ENCODE assay signal across 2 cellular contexts in the genomic region with DNA sequence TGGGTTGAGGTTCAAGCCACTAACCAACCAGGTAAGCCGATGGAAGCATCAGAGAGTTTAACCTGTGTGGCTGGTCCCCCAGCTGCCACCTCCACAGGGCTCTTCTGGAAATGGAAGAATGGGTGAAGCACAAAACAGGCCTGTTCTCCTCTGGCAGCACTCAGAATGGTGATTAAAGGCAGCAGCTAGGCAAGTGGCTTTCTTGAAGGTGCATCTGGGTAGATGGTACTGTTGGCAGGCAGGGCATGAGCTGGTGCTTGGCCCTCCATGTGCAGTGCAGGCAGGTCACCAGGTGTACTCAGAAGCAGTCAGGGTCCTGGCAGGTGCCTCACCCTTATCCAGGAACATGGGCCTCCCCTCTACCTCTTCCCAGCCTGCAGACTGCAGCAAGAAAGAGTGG.
TF ChIP-seq lines count a peak whose summit lies in the region.

No MANE protein-coding gene starts in this region.

TF ChIP-seq in SK-N-SH treated with all-trans-retinoic acid at 6 μM for 48 hours, 23 proteins besides CTCF, POLR2A, EP300 and RAD21 (continued from another document):
- TF ChIP-seq PPARA (CRISPR knock-in tag; IDR thresholded peaks at IDR 0.05; ENCODE audit: borderline replicate concordance), result no peak
- TF ChIP-seq TOX (CRISPR knock-in tag; IDR thresholded peaks at IDR 0.05; ENCODE audit: borderline replicate concordance), result no peak
- TF ChIP-seq, protein P1, sequence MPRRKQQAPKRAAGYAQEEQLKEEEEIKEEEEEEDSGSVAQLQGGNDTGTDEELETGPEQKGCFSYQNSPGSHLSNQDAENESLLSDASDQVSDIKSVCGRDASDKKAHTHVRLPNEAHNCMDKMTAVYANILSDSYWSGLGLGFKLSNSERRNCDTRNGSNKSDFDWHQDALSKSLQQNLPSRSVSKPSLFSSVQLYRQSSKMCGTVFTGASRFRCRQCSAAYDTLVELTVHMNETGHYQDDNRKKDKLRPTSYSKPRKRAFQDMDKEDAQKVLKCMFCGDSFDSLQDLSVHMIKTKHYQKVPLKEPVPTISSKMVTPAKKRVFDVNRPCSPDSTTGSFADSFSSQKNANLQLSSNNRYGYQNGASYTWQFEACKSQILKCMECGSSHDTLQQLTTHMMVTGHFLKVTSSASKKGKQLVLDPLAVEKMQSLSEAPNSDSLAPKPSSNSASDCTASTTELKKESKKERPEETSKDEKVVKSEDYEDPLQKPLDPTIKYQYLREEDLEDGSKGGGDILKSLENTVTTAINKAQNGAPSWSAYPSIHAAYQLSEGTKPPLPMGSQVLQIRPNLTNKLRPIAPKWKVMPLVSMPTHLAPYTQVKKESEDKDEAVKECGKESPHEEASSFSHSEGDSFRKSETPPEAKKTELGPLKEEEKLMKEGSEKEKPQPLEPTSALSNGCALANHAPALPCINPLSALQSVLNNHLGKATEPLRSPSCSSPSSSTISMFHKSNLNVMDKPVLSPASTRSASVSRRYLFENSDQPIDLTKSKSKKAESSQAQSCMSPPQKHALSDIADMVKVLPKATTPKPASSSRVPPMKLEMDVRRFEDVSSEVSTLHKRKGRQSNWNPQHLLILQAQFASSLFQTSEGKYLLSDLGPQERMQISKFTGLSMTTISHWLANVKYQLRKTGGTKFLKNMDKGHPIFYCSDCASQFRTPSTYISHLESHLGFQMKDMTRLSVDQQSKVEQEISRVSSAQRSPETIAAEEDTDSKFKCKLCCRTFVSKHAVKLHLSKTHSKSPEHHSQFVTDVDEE (CRISPR knock-in tag; IDR thresholded peaks at IDR 0.05), result no peak
- TF ChIP-seq, protein P2, sequence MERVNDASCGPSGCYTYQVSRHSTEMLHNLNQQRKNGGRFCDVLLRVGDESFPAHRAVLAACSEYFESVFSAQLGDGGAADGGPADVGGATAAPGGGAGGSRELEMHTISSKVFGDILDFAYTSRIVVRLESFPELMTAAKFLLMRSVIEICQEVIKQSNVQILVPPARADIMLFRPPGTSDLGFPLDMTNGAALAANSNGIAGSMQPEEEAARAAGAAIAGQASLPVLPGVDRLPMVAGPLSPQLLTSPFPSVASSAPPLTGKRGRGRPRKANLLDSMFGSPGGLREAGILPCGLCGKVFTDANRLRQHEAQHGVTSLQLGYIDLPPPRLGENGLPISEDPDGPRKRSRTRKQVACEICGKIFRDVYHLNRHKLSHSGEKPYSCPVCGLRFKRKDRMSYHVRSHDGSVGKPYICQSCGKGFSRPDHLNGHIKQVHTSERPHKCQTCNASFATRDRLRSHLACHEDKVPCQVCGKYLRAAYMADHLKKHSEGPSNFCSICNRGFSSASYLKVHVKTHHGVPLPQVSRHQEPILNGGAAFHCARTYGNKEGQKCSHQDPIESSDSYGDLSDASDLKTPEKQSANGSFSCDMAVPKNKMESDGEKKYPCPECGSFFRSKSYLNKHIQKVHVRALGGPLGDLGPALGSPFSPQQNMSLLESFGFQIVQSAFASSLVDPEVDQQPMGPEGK (CRISPR knock-in tag; IDR thresholded peaks at IDR 0.05; ENCODE audit: borderline replicate concordance), result no peak
- TF ChIP-seq BACH2 (CRISPR knock-in tag; IDR thresholded peaks at IDR 0.05; ENCODE audit: borderline replicate concordance), result no peak

TF ChIP-seq in SK-N-SH, 30 proteins besides CTCF, POLR2A, EP300 and RAD21 (continued from another document):
- TF ChIP-seq FOXM1 (IDR thresholded peaks at IDR 0.05; ENCODE audit: low read depth) (no peak), MXI1 (IDR thresholded peaks at IDR 0.05; ENCODE audit: low read depth, low read length) (no peak), SIN3A (IDR thresholded peaks at IDR 0.05; ENCODE audit: borderline replicate concordance, low read depth, low read length) (no peak), TCF12 (IDR thresholded peaks at IDR 0.05) (no peak), POLR2AphosphoS5 (IDR thresholded peaks at IDR 0.05; ENCODE audit: low read depth, low read length) (no peak), EZH2phosphoT487 (IDR thresholded peaks at IDR 0.05; ENCODE audit: borderline replicate concordance, low read depth) (no peak), YY1 (IDR thresholded peaks at IDR 0.05; ENCODE audit: low read depth) (no peak), MEF2A (IDR thresholded peaks at IDR 0.05; ENCODE audit: borderline replicate concordance, low read depth) (no peak), JUND (IDR thresholded peaks at IDR 0.05) (no peak)
- TF ChIP-seq, protein P3, sequence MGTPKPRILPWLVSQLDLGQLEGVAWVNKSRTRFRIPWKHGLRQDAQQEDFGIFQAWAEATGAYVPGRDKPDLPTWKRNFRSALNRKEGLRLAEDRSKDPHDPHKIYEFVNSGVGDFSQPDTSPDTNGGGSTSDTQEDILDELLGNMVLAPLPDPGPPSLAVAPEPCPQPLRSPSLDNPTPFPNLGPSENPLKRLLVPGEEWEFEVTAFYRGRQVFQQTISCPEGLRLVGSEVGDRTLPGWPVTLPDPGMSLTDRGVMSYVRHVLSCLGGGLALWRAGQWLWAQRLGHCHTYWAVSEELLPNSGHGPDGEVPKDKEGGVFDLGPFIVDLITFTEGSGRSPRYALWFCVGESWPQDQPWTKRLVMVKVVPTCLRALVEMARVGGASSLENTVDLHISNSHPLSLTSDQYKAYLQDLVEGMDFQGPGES (IDR thresholded peaks at IDR 0.05; ENCODE audit: low read depth, low read length), result no peak
- TF ChIP-seq, protein P4, sequence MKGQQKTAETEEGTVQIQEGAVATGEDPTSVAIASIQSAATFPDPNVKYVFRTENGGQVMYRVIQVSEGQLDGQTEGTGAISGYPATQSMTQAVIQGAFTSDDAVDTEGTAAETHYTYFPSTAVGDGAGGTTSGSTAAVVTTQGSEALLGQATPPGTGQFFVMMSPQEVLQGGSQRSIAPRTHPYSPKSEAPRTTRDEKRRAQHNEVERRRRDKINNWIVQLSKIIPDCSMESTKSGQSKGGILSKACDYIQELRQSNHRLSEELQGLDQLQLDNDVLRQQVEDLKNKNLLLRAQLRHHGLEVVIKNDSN (IDR thresholded peaks at IDR 0.05; ENCODE audit: borderline replicate concordance, low read depth), result no peak
- TF ChIP-seq, protein P5, sequence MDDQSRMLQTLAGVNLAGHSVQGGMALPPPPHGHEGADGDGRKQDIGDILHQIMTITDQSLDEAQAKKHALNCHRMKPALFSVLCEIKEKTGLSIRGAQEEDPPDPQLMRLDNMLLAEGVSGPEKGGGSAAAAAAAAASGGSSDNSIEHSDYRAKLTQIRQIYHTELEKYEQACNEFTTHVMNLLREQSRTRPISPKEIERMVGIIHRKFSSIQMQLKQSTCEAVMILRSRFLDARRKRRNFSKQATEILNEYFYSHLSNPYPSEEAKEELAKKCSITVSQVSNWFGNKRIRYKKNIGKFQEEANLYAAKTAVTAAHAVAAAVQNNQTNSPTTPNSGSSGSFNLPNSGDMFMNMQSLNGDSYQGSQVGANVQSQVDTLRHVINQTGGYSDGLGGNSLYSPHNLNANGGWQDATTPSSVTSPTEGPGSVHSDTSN (IDR thresholded peaks at IDR 0.05), result no peak
